In the genomic region with DNA sequence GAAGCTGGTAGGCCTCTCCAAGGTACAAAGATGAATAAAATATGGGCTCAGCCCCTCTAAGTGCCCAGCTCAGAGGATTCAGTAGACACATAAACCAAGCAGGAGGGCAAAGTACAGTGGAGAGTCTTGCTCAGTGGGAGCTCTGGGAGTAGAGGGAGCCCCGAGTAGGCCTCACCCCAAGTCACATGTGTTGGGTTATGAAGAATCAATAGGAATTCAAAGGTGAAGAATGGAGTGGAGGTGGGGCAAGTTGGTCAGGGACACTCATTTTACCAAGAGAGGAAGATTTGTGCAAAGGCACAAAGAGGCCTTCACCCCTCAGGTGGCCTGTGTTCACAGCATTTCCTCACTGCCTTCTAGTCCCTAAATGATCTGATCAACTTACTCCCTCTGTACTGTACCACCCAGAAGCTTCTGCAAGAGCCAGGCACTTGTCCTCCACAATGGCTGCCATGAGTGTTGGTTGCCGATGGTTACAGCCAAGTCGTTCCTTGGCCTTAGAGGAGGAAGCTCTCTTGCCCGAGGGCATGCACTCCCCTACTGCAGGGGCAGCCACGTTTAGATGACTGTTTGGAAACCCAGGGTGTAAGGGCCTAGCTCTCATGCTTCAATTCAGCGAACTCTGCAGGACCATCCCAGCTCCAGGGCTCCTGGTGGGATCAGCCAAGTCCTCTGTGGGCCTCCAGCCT, we compare ENCODE assay signal across 30 cellular contexts. TPM values are rescaled to one million over a fixed set of nuclear protein-coding genes. Genes with fewer than 3 reads are reported as not detected.
DNase-seq lines count a peak whose midpoint lies in the region; ATAC-seq and TF ChIP-seq lines count a peak whose summit lies in the region.
"Had no signal": no experiment of that assay in that cellular context is flagged by ENCODE, and none has a peak within 500 bp of the region (broad histone marks: within the 10 kb centered on the region; RNA-seq: fewer than 3 reads in every experiment).

No MANE protein-coding gene starts in this region.

- peak; percentile 73 for DNase-seq in DMS79 (lab: John Stamatoyannopoulos, UW)
- peak; percentile 30 for DNase-seq in NCI-H146 treated with DMSO at 0.1 percent for 48 hours (lab: John Stamatoyannopoulos, UW; ENCODE audit: unreplicated experiment)
- no peak for DNase-seq in mesenchymal stem cell
- DNase-seq in activated CD8-positive, alpha-beta T cell treated with anti-CD3 and anti-CD28 coated beads for 36 hours, result no peak
- DNase-seq in medulla oblongata (ENCODE audit: extremely low spot score), result no peak
- no peak for DNase-seq in activated CD4-positive, CD25-positive, alpha-beta regulatory T cell (lab: John Stamatoyannopoulos, UW)
- DNase-seq: activated CD4-positive, alpha-beta T cell treated with anti-CD3 and anti-CD28 coated beads for 4 hours; activated CD8-positive, alpha-beta memory T cell treated with anti-CD3 and anti-CD28 coated beads, Interleukin-2, amount 10 ng/mL, durations not matched to agents 7 days and 5 days; activated naive CD4-positive, alpha-beta T cell treated with anti-CD3 and anti-CD28 coated beads, Interleukin-2, amount 10 ng/mL, durations not matched to agents 7 days and 5 days; activated T-cell treated with anti-CD3 and anti-CD28 coated beads, Interleukin-2, amount 50 U/mL, for 72 hours; CD4-positive, alpha-beta memory T cell; DMS 273 treated with DMSO at 0.1 percent for 48 hours; foreskin keratinocyte; GF-D8; GOT3; naive thymus-derived CD8-positive, alpha-beta T cell; NCI-H1048; NCI-H2081 treated with DMSO at 0.1 percent for 48 hours; NCI-H526 treated with DMSO at 0.1 percent for 48 hours; stomach; T-helper 17 cell had no signal

- no peak overlapping the region for H4K8ac ChIP-seq in mesenchymal stem cell (ENCODE audit: low read length)

- H3K4me1 ChIP-seq in BLaER1 (peaks cover 77% of the 10 kb centered on the region), mesenchymal stem cell (ENCODE audit: control insufficient read depth, insufficient read depth, low read depth, low read length) (peaks cover 23% of the 10 kb centered on the region)

- no peak overlapping the region for H2AFZ ChIP-seq in mesenchymal stem cell (ENCODE audit: low read depth, low read length)
- H2AFZ ChIP-seq: parathyroid adenoma had no signal

- no peaks in the 10 kb centered on the region for H3K9me3 Mint-ChIP-seq in activated CD8-positive, alpha-beta T cell treated with anti-CD3 and anti-CD28 coated beads for 36 hours
- H3K9me3 Mint-ChIP-seq: activated naive CD4-positive, alpha-beta T cell treated with anti-CD3 and anti-CD28 coated beads, Interleukin-2, amount 10 ng/mL, durations not matched to agents 7 days and 5 days; activated T-cell treated with anti-CD3 and anti-CD28 coated beads, Interleukin-2, amount 50 U/mL, for 72 hours; naive thymus-derived CD8-positive, alpha-beta T cell had no signal

- H3K14ac ChIP-seq in mesenchymal stem cell (ENCODE audit: low read length in 2 of 2), result no peak overlapping the region

- intact Hi-C loops in activated CD8-positive, alpha-beta T cell treated with anti-CD3 and anti-CD28 coated beads for 36 hours (cut with micrococcal nuclease), result no loop called here

- no peak overlapping the region for H3K23ac ChIP-seq in mesenchymal stem cell (ENCODE audit: low read length in 2 of 2)

- H2BK120ac ChIP-seq in mesenchymal stem cell (ENCODE audit: low read depth, low read length), result no peak overlapping the region

- WGBS in mesenchymal stem cell, result 81% methylated on average over 6 of the region's 6 CpGs

- H3K27ac ChIP-seq in BLaER1 (peak overlapping the region; percentile 8; the same call in 1 of the 2 replicates), mesenchymal stem cell (ENCODE audit: low read length, poor library complexity, severe bottlenecking) (no peak overlapping the region)
- H3K27ac ChIP-seq: cardiac muscle cell, coronary artery, foreskin keratinocyte, parathyroid adenoma, right atrium auricular region, RWPE1, SK-N-MC, stomach, tibial nerve had no signal

- H3K79me1 ChIP-seq in mesenchymal stem cell (replicated peaks; ENCODE audit: low read length, poor library complexity, severe bottlenecking), result peaks cover 8% of the 10 kb centered on the region

- no peak for ATAC-seq in activated CD8-positive, alpha-beta T cell treated with anti-CD3 and anti-CD28 coated beads for 36 hours
- ATAC-seq: activated CD8-positive, alpha-beta memory T cell treated with anti-CD3 and anti-CD28 coated beads, Interleukin-2, amount 10 ng/mL, durations not matched to agents 7 days and 5 days; activated T-cell treated with anti-CD3 and anti-CD28 coated beads, Interleukin-2, amount 50 U/mL, for 72 hours; esophagus mucosa; foreskin keratinocyte; naive thymus-derived CD8-positive, alpha-beta T cell; T-helper 17 cell had no signal

- H3K4me2 ChIP-seq in BLaER1 (no peak overlapping the region), mesenchymal stem cell (ENCODE audit: low read length, poor library complexity, severe bottlenecking) (no peak overlapping the region)

- H3K27me3 Mint-ChIP-seq in activated CD8-positive, alpha-beta T cell treated with anti-CD3 and anti-CD28 coated beads for 36 hours, result no peaks in the 10 kb centered on the region
- H3K27me3 Mint-ChIP-seq: activated CD8-positive, alpha-beta memory T cell treated with anti-CD3 and anti-CD28 coated beads, Interleukin-2, amount 10 ng/mL, durations not matched to agents 7 days and 5 days; CD4-positive, alpha-beta memory T cell; naive thymus-derived CD8-positive, alpha-beta T cell; T-helper 17 cell had no signal

- peak overlapping the region in 1 of 2 experiments; percentile 6 for H2BK12ac ChIP-seq in mesenchymal stem cell (ENCODE audit: low read length in 2 of 2)

- H3K9me3 ChIP-seq in BLaER1 (0 out of 2 replicates have a peak, but pooled peaks cover 5% of the 10 kb centered on the region), mesenchymal stem cell (ENCODE audit: control insufficient read depth, low read length) (no peaks in the 10 kb centered on the region)
- H3K9me3 ChIP-seq: right atrium auricular region, stomach, tibial nerve had no signal

- POLR2A ChIA-PET in activated CD8-positive, alpha-beta T cell treated with anti-CD3 and anti-CD28 coated beads for 36 hours (lab: Charles Lee), result interaction anchor here (0.7 to 1.4 kb wide), 2 partner anchors 10 to 202 kb away, joined by 3 read pairs; no protein-coding TSS in a partner anchor

- no peaks in the 10 kb centered on the region for H3K27me3 ChIP-seq in BLaER1
- no peaks in the 10 kb centered on the region for H3K27me3 ChIP-seq in mesenchymal stem cell (ENCODE audit: control insufficient read depth in 1 of 2, insufficient read depth in 1 of 2, low read length in 2 of 2)
- H3K27me3 ChIP-seq: cardiac muscle cell, foreskin keratinocyte, right atrium auricular region, stomach, tibial nerve had no signal

- H3K4me1 Mint-ChIP-seq in activated CD8-positive, alpha-beta T cell treated with anti-CD3 and anti-CD28 coated beads for 36 hours (ENCODE audit: low read depth), result peaks cover 9% of the 10 kb centered on the region

- H3K18ac ChIP-seq in mesenchymal stem cell (ENCODE audit: low read depth in 1 of 2, low read length in 2 of 2), result no peak overlapping the region

- no peaks in the 10 kb centered on the region for H3K36me3 Mint-ChIP-seq in activated CD8-positive, alpha-beta T cell treated with anti-CD3 and anti-CD28 coated beads for 36 hours (ENCODE audit: low read depth)
- H3K36me3 Mint-ChIP-seq: activated CD8-positive, alpha-beta memory T cell treated with anti-CD3 and anti-CD28 coated beads, Interleukin-2, amount 10 ng/mL, durations not matched to agents 7 days and 5 days; activated naive CD4-positive, alpha-beta T cell treated with anti-CD3 and anti-CD28 coated beads, Interleukin-2, amount 10 ng/mL, durations not matched to agents 7 days and 5 days; CD4-positive, alpha-beta memory T cell; naive thymus-derived CD8-positive, alpha-beta T cell had no signal

- H2AK5ac ChIP-seq in mesenchymal stem cell (ENCODE audit: low read length, severe bottlenecking), result peak overlapping the region; percentile 19

- TF ChIP-seq CTCF in activated CD8-positive, alpha-beta T cell treated with anti-CD3 and anti-CD28 coated beads for 36 hours (IDR thresholded peaks at IDR 0.05), result no peak

- H3K4ac ChIP-seq in mesenchymal stem cell (ENCODE audit: low read depth in 1 of 2, low read length in 2 of 2), result no peak overlapping the region

- H2BK15ac ChIP-seq in mesenchymal stem cell (ENCODE audit: low read depth, poor library complexity, severe bottlenecking), result peak overlapping the region; percentile 49

- CTCF ChIA-PET in activated CD8-positive, alpha-beta T cell treated with anti-CD3 and anti-CD28 coated beads for 36 hours (lab: Charles Lee), result interaction anchor here (1.4 kb wide), 1 partner anchor 94 kb away, joined by 5 read pairs; no protein-coding TSS in a partner anchor

- H3K27ac Mint-ChIP-seq in activated CD8-positive, alpha-beta T cell treated with anti-CD3 and anti-CD28 coated beads for 36 hours, result no peak overlapping the region
- H3K27ac Mint-ChIP-seq: activated CD8-positive, alpha-beta memory T cell treated with anti-CD3 and anti-CD28 coated beads, Interleukin-2, amount 10 ng/mL, durations not matched to agents 7 days and 5 days; activated naive CD4-positive, alpha-beta T cell treated with anti-CD3 and anti-CD28 coated beads, Interleukin-2, amount 10 ng/mL, durations not matched to agents 7 days and 5 days; activated T-cell treated with anti-CD3 and anti-CD28 coated beads, Interleukin-2, amount 50 U/mL, for 72 hours; naive thymus-derived CD8-positive, alpha-beta T cell; T-helper 17 cell had no signal

- H2BK5ac ChIP-seq in mesenchymal stem cell (ENCODE audit: low read depth, low read length, poor library complexity, severe bottlenecking), result no peak overlapping the region

- H3K4me3 ChIP-seq in BLaER1, result no peak overlapping the region
- no peak overlapping the region for H3K4me3 ChIP-seq in mesenchymal stem cell (ENCODE audit: insufficient read depth in 1 of 2, low read depth in 1 of 2, low read length in 2 of 2)
- H3K4me3 ChIP-seq: cardiac muscle cell, coronary artery, right atrium auricular region, SK-N-MC, stomach, tibial nerve had no signal

- H4K20me1 ChIP-seq in BLaER1, result no peaks in the 10 kb centered on the region

- H3K36me3 ChIP-seq in BLaER1 (no peaks in the 10 kb centered on the region), mesenchymal stem cell (ENCODE audit: control insufficient read depth in 1 of 2, insufficient read depth in 2 of 2, low read depth in 1 of 2, low read length in 2 of 2) (no peaks in the 10 kb centered on the region)
- H3K36me3 ChIP-seq: cardiac muscle cell, right atrium auricular region, stomach, tibial nerve had no signal

- H3K9ac ChIP-seq in BLaER1, result no peak overlapping the region
- no peak overlapping the region for H3K9ac ChIP-seq in mesenchymal stem cell (ENCODE audit: low read length)
- H3K9ac ChIP-seq: parathyroid adenoma had no signal

- H4K91ac ChIP-seq in mesenchymal stem cell (ENCODE audit: low read length), result no peak overlapping the region

- no peak overlapping the region for H3K4me3 Mint-ChIP-seq in activated CD8-positive, alpha-beta T cell treated with anti-CD3 and anti-CD28 coated beads for 36 hours
- H3K4me3 Mint-ChIP-seq: activated CD8-positive, alpha-beta memory T cell treated with anti-CD3 and anti-CD28 coated beads, Interleukin-2, amount 10 ng/mL, durations not matched to agents 7 days and 5 days; activated naive CD4-positive, alpha-beta T cell treated with anti-CD3 and anti-CD28 coated beads, Interleukin-2, amount 10 ng/mL, durations not matched to agents 7 days and 5 days; activated T-cell treated with anti-CD3 and anti-CD28 coated beads, Interleukin-2, amount 50 U/mL, for 72 hours; naive thymus-derived CD8-positive, alpha-beta T cell; T-helper 17 cell had no signal

RNA-seq across cellular contexts. Expression of a gene that starts 6.7 kb away (rescaled TPM):
- 604 TPM for polyA plus RNA-seq in mesenchymal stem cell (2013, experiment 1 of 2)
- polyA plus RNA-seq in mesenchymal stem cell (2013, experiment 2 of 2), result 615 TPM
- total RNA-seq in activated CD8-positive, alpha-beta T cell treated with anti-CD3 and anti-CD28 coated beads for 36 hours, result 10 to 100 TPM; 42.3 to 47.4 TPM

RNA-seq across cellular contexts. Expression of a gene that starts 25.8 kb away (rescaled TPM):
- polyA plus RNA-seq in mesenchymal stem cell (2013, experiment 1 of 2), result 0.01 TPM
- 0.01 TPM for polyA plus RNA-seq in mesenchymal stem cell (2013, experiment 2 of 2)
- under 1 TPM in 1 of 2 experiments, not detected in 1; 0.07 TPM for total RNA-seq in activated CD8-positive, alpha-beta T cell treated with anti-CD3 and anti-CD28 coated beads for 36 hours
- total RNA-seq: activated CD8-positive, alpha-beta memory T cell treated with anti-CD3 and anti-CD28 coated beads, Interleukin-2, amount 10 ng/mL, durations not matched to agents 7 days and 5 days; cardiac muscle cell; CD4-positive, alpha-beta memory T cell; foreskin keratinocyte; naive thymus-derived CD8-positive, alpha-beta T cell had no signal
- polyA plus RNA-seq: cardiac muscle cell; CD4-positive, alpha-beta memory T cell; naive thymus-derived CD8-positive, alpha-beta T cell had no signal

Comparison
In these comparisons a context has a peak if more than half of its experiments do, and no peak if none do; other contexts are left out.
1. DNase-seq: peak in DMS79 (single experiment) and NCI-H146 treated with DMSO at 0.1 percent for 48 hours (single experiment); none in mesenchymal stem cell (single experiment), activated CD8-positive, alpha-beta T cell treated with anti-CD3 and anti-CD28 coated beads for 36 hours (single experiment), medulla oblongata (single experiment) and activated CD4-positive, CD25-positive, alpha-beta regulatory T cell (0 of 4).